9 cellular contexts compared by ENCODE assay signal in the genomic region with DNA sequence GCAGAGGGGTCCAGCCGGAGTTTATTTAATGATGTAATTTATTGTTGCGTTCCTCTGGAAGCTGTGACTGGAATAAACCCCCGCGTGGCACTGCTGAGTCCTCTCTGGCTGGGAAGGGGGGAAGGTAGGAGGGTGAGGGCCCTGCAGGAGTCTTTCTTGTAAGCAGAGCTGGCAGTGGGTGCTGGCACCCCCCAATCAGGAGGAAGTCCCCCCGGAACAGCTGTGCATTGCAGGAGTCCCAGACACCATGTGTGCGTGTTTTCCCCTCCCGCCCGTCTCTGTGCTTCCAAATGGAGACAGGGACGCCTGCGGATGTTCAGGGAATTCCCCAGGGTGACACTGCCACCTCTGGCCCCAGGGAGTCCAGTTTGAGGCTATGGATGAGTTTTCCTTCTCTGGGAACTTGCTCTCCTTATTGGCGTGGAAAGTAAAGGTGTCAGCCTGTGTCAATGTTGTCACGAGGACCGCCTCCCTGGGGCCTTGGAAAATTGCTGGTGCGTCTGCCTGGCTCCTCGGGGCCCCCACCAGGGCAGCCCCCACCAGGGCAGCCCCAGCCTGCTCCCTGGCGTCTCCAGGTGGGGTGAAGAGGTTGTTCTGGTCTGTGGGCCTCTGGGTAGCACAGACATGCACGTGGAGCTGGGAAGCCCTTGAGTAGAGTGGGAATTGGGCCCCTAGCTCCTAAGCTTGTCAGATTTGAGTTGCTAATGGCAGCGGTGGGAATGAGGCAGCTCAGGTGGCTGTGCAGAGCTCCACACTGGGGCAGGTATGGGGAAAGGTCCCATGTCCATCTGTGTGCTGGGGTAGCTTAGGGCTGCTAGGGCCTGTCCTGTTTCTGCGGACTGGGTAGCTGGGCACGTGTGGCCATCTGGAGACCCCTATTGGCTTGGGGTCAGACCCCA. TPM values are rescaled to one million over a fixed set of nuclear protein-coding genes. Genes with fewer than 3 reads are reported as not detected.
DNase-seq lines count a peak whose midpoint lies in the region; ATAC-seq and TF ChIP-seq lines count a peak whose summit lies in the region.
"Had no signal": no experiment of that assay in that cellular context is flagged by ENCODE, and none has a peak within 500 bp of the region (broad histone marks: within the 10 kb centered on the region; RNA-seq: fewer than 3 reads in every experiment).

No MANE protein-coding gene starts in this region.

- H3K27me3 ChIP-seq in CD4-positive, alpha-beta T cell (ENCODE audit: control insufficient read depth, insufficient read depth, low read length): no peaks in the 10 kb centered on the region
- H3K27me3 ChIP-seq in neural progenitor cell: peaks cover 17% of the 10 kb centered on the region
- H3K27me3 ChIP-seq in CD8-positive, alpha-beta memory T cell (ENCODE audit: insufficient read depth, low read length, poor library complexity, severe bottlenecking): no peaks in the 10 kb centered on the region

- intact Hi-C loops in CD4-positive, alpha-beta T cell (cut with DNase I, micrococcal nuclease): no loop called here
- intact Hi-C loops in OCI-LY7 (cut with micrococcal nuclease; ENCODE audit: unreplicated experiment): loop anchor here (10.0 kb wide), 1 partner anchor 111 kb away; a partner anchor contains a TSS

- H3K9me2 ChIP-seq in OCI-LY7 (ENCODE audit: insufficient read depth, low read length): no peaks in the 10 kb centered on the region

- no peak overlapping the region for H3K4me3 ChIP-seq in HEK293 (ENCODE audit: low read depth, low read length)
- no peak overlapping the region for H3K4me3 ChIP-seq in neural progenitor cell
- H3K4me3 ChIP-seq in OCI-LY7 (ENCODE audit: low read depth, low read length, poor library complexity, severe bottlenecking): no peak overlapping the region
- no peak overlapping the region for H3K4me3 ChIP-seq in CD8-positive, alpha-beta memory T cell (ENCODE audit: low read length)
- H3K4me3 ChIP-seq: skin epidermis had no signal

- peaks cover 6 to 20% of the 10 kb centered on the region in 2 experiments; a peak in 2 of 3 replicates for H3K36me3 ChIP-seq in HEK293 (ENCODE audit: control insufficient read depth in 2 of 2, insufficient read depth in 1 of 2, low read length in 2 of 2)
- H3K36me3 ChIP-seq in neural progenitor cell: no peaks in the 10 kb centered on the region
- H3K36me3 ChIP-seq in OCI-LY7 (ENCODE audit: insufficient read depth, low read length): peaks cover 25% of the 10 kb centered on the region
- H3K36me3 ChIP-seq in CD8-positive, alpha-beta memory T cell (ENCODE audit: insufficient read depth, low read length): no peaks in the 10 kb centered on the region

- no TSS peak for BruUV-seq in OCI-LY7 (replicated peaks; lab: Mats Ljungman, UMichigan)

- no peak overlapping the region for H3K27ac Mint-ChIP-seq in CD4-positive, alpha-beta T cell
- peak overlapping the region; percentile 78 for H3K27ac Mint-ChIP-seq in neural progenitor cell
- peak overlapping the region in 2 of 8 donors; percentile 14 to 58 for H3K27ac Mint-ChIP-seq in CD8-positive, alpha-beta memory T cell

- H3K36me3 Mint-ChIP-seq in CD4-positive, alpha-beta T cell (ENCODE audit: low read depth): peaks cover 24% of the 10 kb centered on the region
- peaks cover 19% of the 10 kb centered on the region for H3K36me3 Mint-ChIP-seq in neural progenitor cell
- H3K36me3 Mint-ChIP-seq in CD8-positive, alpha-beta memory T cell: peaks cover 0 to 24% (median 4%) of the 10 kb centered on the region in 3 donors

- CTCF ChIA-PET in CD4-positive, alpha-beta T cell (lab: Charles Lee): no interaction called here
- CTCF ChIA-PET in HEK293 (lab: Yijun Ruan, JAX) (interaction anchor here (0.6 to 2.1 kb wide), 3 partner anchors 15 to 94 kb away, joined by 3 to 10 read pairs (median 5); no protein-coding TSS in a partner anchor), GM10248 (lab: Yijun Ruan, JAX) (interaction anchor here (1.5 to 1.9 kb wide), 2 partner anchors 9 to 15 kb away, joined by 5 to 12 read pairs; no protein-coding TSS in a partner anchor), OCI-LY7 (lab: Charles Lee; ENCODE audit: unreplicated experiment) (no interaction called here)
- CTCF ChIA-PET in CD8-positive, alpha-beta memory T cell (lab: Charles Lee): no interaction called here

- H3K27me3 Mint-ChIP-seq in CD4-positive, alpha-beta T cell: peaks cover 6% of the 10 kb centered on the region
- peaks cover 9% of the 10 kb centered on the region for H3K27me3 Mint-ChIP-seq in neural progenitor cell (ENCODE audit: insufficient read depth, low read depth)
- H3K27me3 Mint-ChIP-seq in CD8-positive, alpha-beta memory T cell: peaks cover 0 to 7% of the 10 kb centered on the region in 2 donors

- H3K4me2 ChIP-seq in neural progenitor cell (no peak overlapping the region), OCI-LY7 (ENCODE audit: low read length) (no peak overlapping the region)

- peaks cover 15% of the 10 kb centered on the region for H4K20me1 ChIP-seq in neural progenitor cell (ENCODE audit: low read depth)
- no peaks in the 10 kb centered on the region for H4K20me1 ChIP-seq in OCI-LY7 (ENCODE audit: insufficient read depth, low read length)

- TF ChIP-seq CTCF in CD4-positive, alpha-beta T cell (IDR thresholded peaks at IDR 0.05): no peak
- TF ChIP-seq CTCF in HEK293 (tag by site-specific recombination; IDR thresholded peaks at IDR 0.05) (no peak), neural progenitor cell (IDR thresholded peaks at IDR 0.05) (no peak), GM10248 (IDR thresholded peaks at IDR 0.05; ENCODE audit: control extremely low read depth, extremely low read depth, low read depth, missing control alignments) (no peak), OCI-LY7 (conservative IDR thresholded peaks at IDR 0.05; ENCODE audit: low read length) (no peak)

- H3K4me3 Mint-ChIP-seq in CD4-positive, alpha-beta T cell: peak overlapping the region; percentile 3
- peak overlapping the region; percentile 62 for H3K4me3 Mint-ChIP-seq in neural progenitor cell
- H3K4me3 Mint-ChIP-seq in CD8-positive, alpha-beta memory T cell: peak overlapping the region in 1 of 7 donors; percentile 37

- POLR2A ChIA-PET in CD4-positive, alpha-beta T cell (lab: Charles Lee): no interaction called here
- POLR2A ChIA-PET in HEK293 (lab: Yijun Ruan, JAX) (interaction anchor here (0.6 kb wide), 1 partner anchor 118 kb away, joined by 5 read pairs; no protein-coding TSS in a partner anchor), GM10248 (lab: Yijun Ruan, JAX) (no interaction called here), OCI-LY7 (lab: Charles Lee) (interaction anchor here (0.6 kb wide), 1 partner anchor 66 kb away, joined by 3 read pairs; no protein-coding TSS in a partner anchor)
- POLR2A ChIA-PET in CD8-positive, alpha-beta memory T cell (lab: Charles Lee): no interaction called here

- H3K9me3 Mint-ChIP-seq in CD4-positive, alpha-beta T cell: no peaks in the 10 kb centered on the region
- no peaks in the 10 kb centered on the region for H3K9me3 Mint-ChIP-seq in neural progenitor cell
- no peaks in the 10 kb centered on the region for H3K9me3 Mint-ChIP-seq in CD8-positive, alpha-beta memory T cell

- no peak overlapping the region for H3K27ac ChIP-seq in CD4-positive, alpha-beta T cell (ENCODE audit: low read depth, low read length)
- no peak overlapping the region for H3K27ac ChIP-seq in HEK293 (ENCODE audit: extremely low read depth, low read depth, low read length)
- no peak overlapping the region for H3K27ac ChIP-seq in neural progenitor cell
- H3K27ac ChIP-seq in OCI-LY7 (ENCODE audit: low read depth, low read length, poor library complexity, severe bottlenecking): no peak overlapping the region
- H3K27ac ChIP-seq in CD8-positive, alpha-beta memory T cell (ENCODE audit: low read depth, low read length): no peak overlapping the region
- H3K27ac ChIP-seq: skin epidermis had no signal

- H3K4me1 ChIP-seq in HEK293 (ENCODE audit: control insufficient read depth, insufficient read depth, low read length): peaks cover 7% of the 10 kb centered on the region; the same call in 1 of the 2 replicates
- H3K4me1 ChIP-seq in neural progenitor cell: no peaks in the 10 kb centered on the region
- H3K4me1 ChIP-seq in OCI-LY7 (ENCODE audit: insufficient read depth, low read length, poor library complexity, severe bottlenecking): no peaks in the 10 kb centered on the region
- H3K4me1 ChIP-seq in CD8-positive, alpha-beta memory T cell (ENCODE audit: insufficient read depth, low read length): no peaks in the 10 kb centered on the region

- H3K79me2 ChIP-seq in neural progenitor cell (ENCODE audit: low read depth) (no peaks in the 10 kb centered on the region), OCI-LY7 (ENCODE audit: insufficient read depth, low read depth, low read length) (no peaks in the 10 kb centered on the region)

- ATAC-seq in CD4-positive, alpha-beta T cell (ENCODE audit: poor library complexity): no peak
- no peak for ATAC-seq in HG02884 (IDR thresholded peaks at IDR 0.05; ENCODE audit: unreplicated experiment)

- H3F3A ChIP-seq in neural progenitor cell (ENCODE audit: low read depth): peaks cover 35% of the 10 kb centered on the region

- no peaks in the 10 kb centered on the region for H3K9me3 ChIP-seq in CD4-positive, alpha-beta T cell (ENCODE audit: control insufficient read depth, low read length)
- no peaks in the 10 kb centered on the region for H3K9me3 ChIP-seq in HEK293 (ENCODE audit: control insufficient read depth, insufficient read depth, low read depth, low read length)
- no peaks in the 10 kb centered on the region for H3K9me3 ChIP-seq in neural progenitor cell (ENCODE audit: low read depth)
- H3K9me3 ChIP-seq in OCI-LY7 (ENCODE audit: low read length): no peaks in the 10 kb centered on the region
- H3K9me3 ChIP-seq in CD8-positive, alpha-beta memory T cell (ENCODE audit: low read length): no peaks in the 10 kb centered on the region

- no peaks in the 10 kb centered on the region for H3K4me1 Mint-ChIP-seq in CD4-positive, alpha-beta T cell (ENCODE audit: low read depth)
- H3K4me1 Mint-ChIP-seq in neural progenitor cell: peaks cover 26% of the 10 kb centered on the region
- H3K4me1 Mint-ChIP-seq in CD8-positive, alpha-beta memory T cell: peaks cover 0 to 12% (median 7%) of the 10 kb centered on the region in 3 donors

- H2AFZ ChIP-seq in neural progenitor cell (replicated peaks): no peak overlapping the region
- no peak overlapping the region for H2AFZ ChIP-seq in OCI-LY7 (ENCODE audit: low read length)

- H3K9ac ChIP-seq in neural progenitor cell: no peak overlapping the region

- DNase-seq in CD4-positive, alpha-beta T cell: no peak
- DNase-seq in SW480 (ENCODE audit: low spot score) (peak; percentile 65), neural progenitor cell (ENCODE audit: low spot score) (no peak), GM10248 (ENCODE audit: extremely low spot score) (no peak), OCI-LY7 (ENCODE audit: low spot score) (no peak)
- no peak for DNase-seq in CD8-positive, alpha-beta memory T cell

TF ChIP-seq in HEK293, 187 proteins besides CTCF, POLR2A, EP300 and RAD21 (continues in another document):
- TF ChIP-seq ZFP37 (tag by site-specific recombination; IDR thresholded peaks at IDR 0.05) (no peak), ZIC2 (tag by site-specific recombination; IDR thresholded peaks at IDR 0.05) (peak; percentile 86), ZNF335 (tag by site-specific recombination; conservative IDR thresholded peaks at IDR 0.05) (peak; percentile 39; the same call in 1 of the 2 replicates)

RNA-seq across cellular contexts. Expression of a gene that starts 2.7 kb away (rescaled TPM):
- total RNA-seq in CD4-positive, alpha-beta T cell: not detected
- total RNA-seq in neural progenitor cell (ENCODE audit: low replicate concordance): 1.1 and 5.8 TPM in 2 replicates
- not detected in 2 replicates for total RNA-seq in OCI-LY7 (2014; rRNA removed; shearing (Covaris generic))
- not detected in 2 replicates for total RNA-seq in OCI-LY7 (2022)
- under 1 TPM; 0.09 to 0.38 TPM for total RNA-seq in CD8-positive, alpha-beta memory T cell
- not detected for polyA plus RNA-seq in CD8-positive, alpha-beta memory T cell

Comparison
In these comparisons a context has a peak if more than half of its experiments do, and no peak if none do; other contexts are left out.
1. CTCF ChIA-PET loops: an anchor here in HEK293 (0.6 to 2.1 kb wide) and GM10248 (1.5 to 1.9 kb wide); none called in CD4-positive, alpha-beta T cell, OCI-LY7 and CD8-positive, alpha-beta memory T cell.
2. POLR2A ChIA-PET loops: an anchor here in HEK293 (0.6 kb wide) and OCI-LY7 (0.6 kb wide); none called in CD4-positive, alpha-beta T cell, GM10248 and CD8-positive, alpha-beta memory T cell.